Comparison of ENCODE assay signal across 19 cellular contexts in the genomic region with DNA sequence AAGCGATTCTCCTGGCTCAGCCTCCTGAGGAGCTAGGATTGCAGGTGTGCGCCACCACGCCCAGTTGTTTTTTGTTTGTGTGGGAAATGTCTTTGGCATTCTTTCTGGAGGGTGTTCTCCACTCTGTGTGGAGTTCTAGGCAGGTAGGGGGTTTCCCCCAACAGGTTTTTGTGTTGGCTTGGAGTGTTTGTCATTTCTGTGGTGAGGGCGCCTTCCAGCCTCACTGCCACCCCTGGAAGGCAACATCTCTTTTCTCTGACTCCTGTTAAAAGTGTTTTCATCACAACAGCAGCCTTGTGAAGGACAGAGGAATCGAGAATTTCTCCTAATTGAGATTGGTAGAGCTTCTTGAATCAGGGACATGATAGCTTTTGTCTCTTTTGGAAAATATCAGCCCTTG.
A peak's percentile ranks its signal among the peaks of the same experiment; 100 is the strongest.
DNase-seq lines count a peak whose midpoint lies in the region; ATAC-seq and TF ChIP-seq lines count a peak whose summit lies in the region.
"Had no signal": no experiment of that assay in that cellular context is flagged by ENCODE, and none has a peak within 500 bp of the region (broad histone marks: within the 10 kb centered on the region; RNA-seq: fewer than 3 reads in every experiment).

No MANE protein-coding gene starts in this region.

- H3K4me3 ChIP-seq in left ventricle myocardium inferior (no peak overlapping the region), lower lobe of right lung (no peak overlapping the region), upper lobe of right lung (no peak overlapping the region)
- H3K4me3 ChIP-seq: A549 had no signal

- ATAC-seq in left cardiac atrium (no peak), lower lobe of right lung (peak in 1 of 2 donors; percentile 69), upper lobe of right lung (no peak), HG02588 (IDR thresholded peaks at IDR 0.05; ENCODE audit: unreplicated experiment) (no peak)
- ATAC-seq: A549 had no signal

- H3K9me3 Mint-ChIP-seq in chondrocyte (ENCODE audit: low read depth) = peaks cover 16% of the 10 kb centered on the region

- H3K27me3 ChIP-seq in left ventricle myocardium inferior (ENCODE audit: low read depth) = peaks cover 3% of the 10 kb centered on the region
- no peaks in the 10 kb centered on the region for H3K27me3 ChIP-seq in lower lobe of right lung (ENCODE audit: low read depth)
- H3K27me3 ChIP-seq in upper lobe of right lung = no peaks in the 10 kb centered on the region

- H3K4me1 ChIP-seq in left ventricle myocardium inferior = no peaks in the 10 kb centered on the region
- H3K4me1 ChIP-seq in lower lobe of right lung = no peaks in the 10 kb centered on the region
- H3K4me1 ChIP-seq in upper lobe of right lung = no peaks in the 10 kb centered on the region
- H3K4me1 ChIP-seq: A549, Caco-2 had no signal

- peaks cover 2% of the 10 kb centered on the region for H3K36me3 Mint-ChIP-seq in chondrocyte (ENCODE audit: low read depth)

- H3K4me1 Mint-ChIP-seq in chondrocyte (ENCODE audit: low read depth) = peaks cover 7% of the 10 kb centered on the region

- peaks cover 13% of the 10 kb centered on the region for H3K27me3 Mint-ChIP-seq in chondrocyte (ENCODE audit: low read depth)
- H3K27me3 Mint-ChIP-seq: CD4-positive, alpha-beta memory T cell had no signal

- intact Hi-C loops in left cardiac atrium (cut with DNase I) = no loop called here
- intact Hi-C loops in left ventricle myocardium inferior (cut with micrococcal nuclease) = no loop called here
- intact Hi-C loops in lower lobe of right lung (cut with DNase I) = no loop called here
- intact Hi-C loops in upper lobe of right lung (cut with DNase I) = no loop called here

- no peak for TF ChIP-seq CTCF in left ventricle myocardium inferior (IDR thresholded peaks at IDR 0.05; ENCODE audit: borderline replicate concordance)
- no peak for TF ChIP-seq CTCF in chondrocyte (IDR thresholded peaks at IDR 0.05)
- TF ChIP-seq CTCF in lower lobe of right lung (IDR thresholded peaks at IDR 0.05) = no peak
- TF ChIP-seq CTCF in upper lobe of right lung (IDR thresholded peaks at IDR 0.05) = no peak

- DNase-seq in left cardiac atrium (peak; percentile 1), left ventricle myocardium inferior (no peak), chondrocyte (ENCODE audit: low spot score) (peak; percentile 5), lower lobe of right lung (peak; percentile 7), upper lobe of right lung (peak; percentile 30), NCI-H774 (lab: John Stamatoyannopoulos, UW) (no peak), kidney glomerular epithelial cell (lab: John Stamatoyannopoulos, UW) (no peak)
- DNase-seq: 8988T; ACHN; AML-193; C1 segment of cervical spinal cord; Caco-2; CD4-positive, alpha-beta memory T cell; DMS153; DND-41; GOT3; HCEC 1CT had no signal

- H3K36me3 ChIP-seq in left ventricle myocardium inferior (no peaks in the 10 kb centered on the region), lower lobe of right lung (no peaks in the 10 kb centered on the region), upper lobe of right lung (no peaks in the 10 kb centered on the region)

- no peak overlapping the region for H3K27ac Mint-ChIP-seq in chondrocyte (ENCODE audit: unreplicated experiment)

- H3K9me3 ChIP-seq in left ventricle myocardium inferior (replicated peaks) (peaks cover 12% of the 10 kb centered on the region), lower lobe of right lung (no peaks in the 10 kb centered on the region), upper lobe of right lung (no peaks in the 10 kb centered on the region)
- H3K9me3 ChIP-seq: A549, Caco-2 had no signal

- no peak overlapping the region for H3K27ac ChIP-seq in left ventricle myocardium inferior (replicated peaks)
- no peak overlapping the region for H3K27ac ChIP-seq in lower lobe of right lung
- H3K27ac ChIP-seq in upper lobe of right lung = no peak overlapping the region
- H3K27ac ChIP-seq: A549 had no signal

- H3K4me3 Mint-ChIP-seq in chondrocyte (ENCODE audit: unreplicated experiment) = no peak overlapping the region
- H3K4me3 Mint-ChIP-seq: CD4-positive, alpha-beta memory T cell had no signal

Comparison
In these comparisons a context has a peak if more than half of its experiments do, and no peak if none do; other contexts are left out.
1. DNase-seq: peak in left cardiac atrium (single experiment), chondrocyte (single experiment), lower lobe of right lung (single experiment) and upper lobe of right lung (single experiment); none in left ventricle myocardium inferior (single experiment), NCI-H774 (single experiment) and kidney glomerular epithelial cell (single experiment).